Comparison of ENCODE assay signal across 15 cellular contexts in genomic region chr5:168479166-168479565, GRCh38. TPM values are rescaled to one million over a fixed set of nuclear protein-coding genes. Genes with fewer than 3 reads are reported as not detected.
"Had no signal": no experiment of that assay in that cellular context is flagged by ENCODE, and none has a peak within 500 bp of the region (broad histone marks: within the 10 kb centered on the region; RNA-seq: fewer than 3 reads in every experiment).

No MANE protein-coding gene starts in this region.

- H3K27me3 ChIP-seq: body of pancreas, hepatocyte had no signal

- DNase-seq: activated CD4-positive, alpha-beta T cell treated with anti-CD3 and anti-CD28 coated beads for 1 hour; activated CD4-positive, alpha-beta T cell treated with anti-CD3 and anti-CD28 coated beads, Interleukin-2, amount 50 U/mL, for 4 hours; amniotic stem cell; body of pancreas; caudate nucleus; endodermal cell; mesenchymal stem cell; mucosa of descending colon; naive B cell; stimulated activated CD8-positive, alpha-beta memory T cell treated with anti-CD3 and anti-CD28 coated beads, Interleukin-4, amount 100 ng/mL, for 48 hours; stimulated activated naive CD4-positive, alpha-beta T cell; T-helper 2 cell; WERI-Rb-1 had no signal

- H3K9me3 ChIP-seq: body of pancreas, mucosa of descending colon had no signal

- H3K36me3 ChIP-seq: WERI-Rb-1 had no signal

- ATAC-seq: body of pancreas, mucosa of descending colon had no signal

- H3K27ac ChIP-seq: body of pancreas, hepatocyte, WERI-Rb-1 had no signal

- H3K4me3 ChIP-seq: body of pancreas, hepatocyte, mucosa of descending colon had no signal

- H3K4me1 ChIP-seq: body of pancreas had no signal

RNA-seq across cellular contexts. Expression of gene FBLL1, which starts 49.9 kb away (rescaled TPM):
- total RNA-seq: epithelial cell of proximal tubule had no signal
